8 cellular contexts compared by ENCODE assay signal in genomic region chr2:108447947-108448677, GRCh38. TPM values are rescaled to one million over a fixed set of nuclear protein-coding genes. Genes with fewer than 3 reads are reported as not detected.
A peak's percentile ranks its signal among the peaks of the same experiment; 100 is the strongest.
DNase-seq lines count a peak whose midpoint lies in the region; ATAC-seq and TF ChIP-seq lines count a peak whose summit lies in the region.

No MANE protein-coding gene starts in this region.

- no peaks in the 10 kb centered on the region for H3K9me3 ChIP-seq in muscle layer of duodenum (ENCODE audit: control insufficient read depth in 1 of 2, low read length in 2 of 2)

- TF ChIP-seq CTCF in GM12875 (IDR thresholded peaks at IDR 0.05; ENCODE audit: borderline replicate concordance, insufficient read depth, low read depth, low read length), result no peak
- TF ChIP-seq CTCF in chondrocyte (IDR thresholded peaks at IDR 0.05), result no peak

- peak overlapping the region; percentile 89 for H3K4me3 Mint-ChIP-seq in chondrocyte (ENCODE audit: unreplicated experiment)

- no peak for ATAC-seq in GM19452 (IDR thresholded peaks at IDR 0.05; ENCODE audit: unreplicated experiment)
- no peak for ATAC-seq in HG03175 (IDR thresholded peaks at IDR 0.05; ENCODE audit: unreplicated experiment)

- H3K4me1 ChIP-seq in muscle layer of duodenum (ENCODE audit: control insufficient read depth in 1 of 2, insufficient read depth in 2 of 2, low read length in 2 of 2), result peaks cover 7 to 14% of the 10 kb centered on the region in 2 donors

- H3K4me3 ChIP-seq in GM12875 (ENCODE audit: low read depth, low read length) (peak overlapping the region; percentile 65), muscle layer of duodenum (ENCODE audit: low read depth in 1 of 2, low read length in 2 of 2) (peak overlapping the region; percentile 94 to 97)

- peak overlapping the region; percentile 88 for H3K27ac Mint-ChIP-seq in chondrocyte (ENCODE audit: unreplicated experiment)

- no peaks in the 10 kb centered on the region for H3K27me3 Mint-ChIP-seq in chondrocyte (ENCODE audit: low read depth)

- no peaks in the 10 kb centered on the region for H3K27me3 ChIP-seq in muscle layer of duodenum (ENCODE audit: low read depth, low read length)

- H3K36me3 Mint-ChIP-seq in chondrocyte (ENCODE audit: low read depth), result peaks cover 6% of the 10 kb centered on the region

- peaks cover 0 to 5% of the 10 kb centered on the region in 2 donors for H3K36me3 ChIP-seq in muscle layer of duodenum (ENCODE audit: control insufficient read depth in 1 of 2, insufficient read depth in 2 of 2, low read length in 2 of 2)

- H3K4me1 Mint-ChIP-seq in chondrocyte (ENCODE audit: low read depth), result peaks cover 29% of the 10 kb centered on the region

- H3K27ac ChIP-seq in muscle layer of duodenum (ENCODE audit: low read length), result peak overlapping the region; percentile 97

- DNase-seq in NCI-H146 treated with DMSO at 0.1 percent for 48 hours (lab: John Stamatoyannopoulos, UW; ENCODE audit: unreplicated experiment) (peak; percentile 51), chondrocyte (ENCODE audit: low spot score) (no peak), hepatic stellate cell (ENCODE audit: low spot score) (no peak), cerebellar nuclear complex (lab: John Stamatoyannopoulos, UW) (no peak)

- H3K9me3 Mint-ChIP-seq in chondrocyte (ENCODE audit: low read depth), result no peaks in the 10 kb centered on the region

RNA-seq across cellular contexts. Expression of gene GCC2, which starts 0.9 kb away (rescaled TPM):
- 22.2 to 27.5 TPM (median 24.2 TPM) in 3 replicates for total RNA-seq in chondrocyte
